ENCODE assay signal across 16 cellular contexts in genomic region chr11:130766650-130767297, GRCh38.
DNase-seq lines count a peak whose midpoint lies in the region; ATAC-seq lines count a peak whose summit lies in the region.
"Had no signal": no experiment of that assay in that cellular context is flagged by ENCODE, and none has a peak within 500 bp of the region (broad histone marks: within the 10 kb centered on the region; RNA-seq: fewer than 3 reads in every experiment).

No MANE protein-coding gene starts in this region.

- no peaks in the 10 kb centered on the region for H3K36me3 Mint-ChIP-seq in T-helper 17 cell (ENCODE audit: low read depth)

- no peak overlapping the region for H3K27ac ChIP-seq in mesenchymal stem cell (ENCODE audit: low read length, poor library complexity, severe bottlenecking)
- H3K27ac ChIP-seq: WERI-Rb-1 had no signal

- H3K4me1 Mint-ChIP-seq in T-helper 17 cell = peaks cover 3% of the 10 kb centered on the region

- no peak overlapping the region for H3K23ac ChIP-seq in mesenchymal stem cell (ENCODE audit: low read length in 2 of 2)

- H4K8ac ChIP-seq in mesenchymal stem cell (ENCODE audit: low read length) = no peak overlapping the region

- H3K9me3 ChIP-seq in mesenchymal stem cell (ENCODE audit: control insufficient read depth, low read length) (no peaks in the 10 kb centered on the region), T-helper 17 cell (ENCODE audit: control insufficient read depth, low read length, poor library complexity, severe bottlenecking) (no peaks in the 10 kb centered on the region)

- no peak overlapping the region for H3K14ac ChIP-seq in mesenchymal stem cell (ENCODE audit: low read length in 2 of 2)

- H3K4me3 Mint-ChIP-seq in T-helper 17 cell = no peak overlapping the region

- no peak overlapping the region for H2AK5ac ChIP-seq in mesenchymal stem cell (ENCODE audit: low read length, severe bottlenecking)

- H3K4me2 ChIP-seq in mesenchymal stem cell (ENCODE audit: low read length, poor library complexity, severe bottlenecking) = no peak overlapping the region

- no peak overlapping the region for H3K9ac ChIP-seq in mesenchymal stem cell (ENCODE audit: low read length)

- no peak overlapping the region for H3K4me3 ChIP-seq in mesenchymal stem cell (ENCODE audit: insufficient read depth in 1 of 2, low read depth in 1 of 2, low read length in 2 of 2)
- H3K4me3 ChIP-seq: K562 had no signal

- H3K27ac Mint-ChIP-seq in T-helper 17 cell = no peak overlapping the region
- H3K27ac Mint-ChIP-seq: activated T-helper 2 cell treated with anti-CD3 and anti-CD28 coated beads, Interferon-gamma antibody, Interleukin-2, Interleukin-4, amounts not matched to agents 10 μg/mL and 5 μg/mL and 100 μg/mL, durations not matched to agents 14 hours and 24 hours and 36 hours had no signal

- H2BK120ac ChIP-seq in mesenchymal stem cell (ENCODE audit: low read depth, low read length) = no peak overlapping the region

- H3K18ac ChIP-seq in mesenchymal stem cell (ENCODE audit: low read depth in 1 of 2, low read length in 2 of 2) = no peak overlapping the region

- H2BK5ac ChIP-seq in mesenchymal stem cell (ENCODE audit: low read depth, low read length, poor library complexity, severe bottlenecking) = no peak overlapping the region

- no peak overlapping the region for H2BK12ac ChIP-seq in mesenchymal stem cell (ENCODE audit: low read length in 2 of 2)

- WGBS in mesenchymal stem cell = 72% methylated on average over 2 of the region's 2 CpGs

- H2BK15ac ChIP-seq in mesenchymal stem cell (ENCODE audit: low read depth, poor library complexity, severe bottlenecking) = peak overlapping the region; percentile 77

- H3K27me3 Mint-ChIP-seq in T-helper 17 cell = peaks cover 23% of the 10 kb centered on the region

- no peak overlapping the region for H2AFZ ChIP-seq in mesenchymal stem cell (ENCODE audit: low read depth, low read length)

- H3K27me3 ChIP-seq in mesenchymal stem cell (ENCODE audit: control insufficient read depth in 1 of 2, insufficient read depth in 1 of 2, low read length in 2 of 2) = peaks cover 0 to 53% of the 10 kb centered on the region in 2 experiments

- H3K36me3 ChIP-seq in mesenchymal stem cell (ENCODE audit: control insufficient read depth in 1 of 2, insufficient read depth in 2 of 2, low read depth in 1 of 2, low read length in 2 of 2) = no peaks in the 10 kb centered on the region
- H3K36me3 ChIP-seq: WERI-Rb-1 had no signal

- peaks cover 14% of the 10 kb centered on the region for H3K4me1 ChIP-seq in mesenchymal stem cell (ENCODE audit: control insufficient read depth, insufficient read depth, low read depth, low read length)

- no peak for DNase-seq in mesenchymal stem cell
- no peak for DNase-seq in DMS114 treated with DMSO at 0.1 percent for 48 hours (lab: John Stamatoyannopoulos, UW; ENCODE audit: unreplicated experiment)
- DNase-seq in T-helper 17 cell = no peak
- DNase-seq: hippocampal formation; NCI-H1092 treated with DMSO at 0.1 percent for 48 hours; NCI-H748 treated with DMSO at 0.1 percent for 48 hours; nucleus accumbens; stimulated activated CD4-positive, alpha-beta T cell treated with anti-CD3 and anti-CD28 coated beads, Interleukin-4, amount 100 ng/mL, for 1 hour; WERI-Rb-1 had no signal

- no peak overlapping the region for H3K4ac ChIP-seq in mesenchymal stem cell (ENCODE audit: low read depth in 1 of 2, low read length in 2 of 2)

- H3K79me1 ChIP-seq in mesenchymal stem cell (replicated peaks; ENCODE audit: low read length, poor library complexity, severe bottlenecking) = no peaks in the 10 kb centered on the region

- ATAC-seq in GM18519 (IDR thresholded peaks at IDR 0.05; ENCODE audit: low FRiP score, unreplicated experiment) (peak; percentile 18), GM19395 (IDR thresholded peaks at IDR 0.05; ENCODE audit: unreplicated experiment) (peak; percentile 37), HG03469 (IDR thresholded peaks at IDR 0.05; ENCODE audit: unreplicated experiment) (peak; percentile 12), GM21423 (IDR thresholded peaks at IDR 0.05; ENCODE audit: unreplicated experiment) (no peak), T-helper 17 cell (no peak)
- ATAC-seq: HCT116, K562 had no signal

- H4K91ac ChIP-seq in mesenchymal stem cell (ENCODE audit: low read length) = no peak overlapping the region

Comparison
In these comparisons a context has a peak if more than half of its experiments do, and no peak if none do; other contexts are left out.
1. ATAC-seq: peak in GM18519 (single experiment), GM19395 (single experiment) and HG03469 (single experiment); none in GM21423 (single experiment) and T-helper 17 cell (single experiment).